27 cellular contexts compared by ENCODE assay signal in genomic region chr1:168782731-168783130, GRCh38. TPM values are rescaled to one million over a fixed set of nuclear protein-coding genes. Genes with fewer than 3 reads are reported as not detected.
"Had no signal": no experiment of that assay in that cellular context is flagged by ENCODE, and none has a peak within 500 bp of the region (broad histone marks: within the 10 kb centered on the region; RNA-seq: fewer than 3 reads in every experiment).

No MANE protein-coding gene starts in this region.

- H3K4me1 ChIP-seq: pancreas, prostate gland, upper lobe of right lung had no signal

- ATAC-seq: natural killer cell; stimulated activated effector memory CD8-positive, alpha-beta T cell treated with anti-CD3 and anti-CD28 coated beads, Interleukin-12 subunit alpha, Interleukin-12 subunit beta, amount 100 ng/mL, for 72 hours; stimulated activated naive B cell treated with anti-CD40 and anti-IgM and Interleukin-4, amounts not matched to agents 10 μg/mL and 1 μg/mL and 100 μg/mL, for 72 hours; upper lobe of right lung had no signal

- H3K27ac Mint-ChIP-seq: naive B cell; natural killer cell; nephron progenitor cell; stimulated activated effector memory CD8-positive, alpha-beta T cell treated with anti-CD3 and anti-CD28 coated beads, Interleukin-12 subunit alpha, Interleukin-12 subunit beta, amount 100 ng/mL, for 72 hours; stimulated activated naive B cell treated with anti-CD40 and anti-IgM and Interleukin-4, amounts not matched to agents 10 μg/mL and 1 μg/mL and 100 μg/mL, for 72 hours; stimulated activated naive CD8-positive, alpha-beta T cell treated with anti-CD3 and anti-CD28 coated beads, Interleukin-15, Interleukin-2, amounts not matched to agents 100 ng/mL and 50 ng/mL, for 24 hours; type B pancreatic cell had no signal

- DNase-seq: naive B cell; natural killer cell; nephron progenitor cell; nucleus accumbens; pancreas; right cardiac atrium; stimulated activated CD4-positive, alpha-beta T cell treated with anti-CD3 and anti-CD28 coated beads, Interleukin-15, amount 100 ng/mL, for 24 hours; stimulated activated CD4-positive, alpha-beta T cell treated with anti-CD3 and anti-CD28 coated beads, Interleukin-2, amount 100 ng/mL, for 24 hours; stimulated activated CD4-positive, alpha-beta T cell treated with anti-CD3 and anti-CD28 coated beads, Interleukin-2, amount 100 ng/mL, for 48 hours; stimulated activated CD4-positive, alpha-beta T cell treated with anti-CD3 and anti-CD28 coated beads, Interleukin-4, amount 100 ng/mL, for 24 hours; stimulated activated naive B cell treated with anti-CD40 and anti-IgM and Interleukin-4, amounts not matched to agents 10 μg/mL and 1 μg/mL and 100 μg/mL, for 72 hours; stimulated activated naive CD4-positive, alpha-beta T cell treated with Interleukin-2 at 50 U/mL for 16 hours; stomach; thyroid gland; upper lobe of right lung had no signal

- H3K4me1 Mint-ChIP-seq: naive B cell; natural killer cell; nephron progenitor cell; neural crest cell; stimulated activated effector memory CD8-positive, alpha-beta T cell treated with anti-CD3 and anti-CD28 coated beads, Interleukin-12 subunit alpha, Interleukin-12 subunit beta, amount 100 ng/mL, for 72 hours; stimulated activated naive B cell treated with anti-CD40 and anti-IgM and Interleukin-4, amounts not matched to agents 10 μg/mL and 1 μg/mL and 100 μg/mL, for 72 hours had no signal

- H3K27ac ChIP-seq: neutrophil, pancreas, prostate gland, skin epidermis, thoracic aorta, thyroid gland, upper lobe of right lung had no signal

- H3K36me3 Mint-ChIP-seq: naive B cell; natural killer cell; stimulated activated effector memory CD8-positive, alpha-beta T cell treated with anti-CD3 and anti-CD28 coated beads, Interleukin-12 subunit alpha, Interleukin-12 subunit beta, amount 100 ng/mL, for 72 hours; stimulated activated naive B cell treated with anti-CD40 and anti-IgM and Interleukin-4, amounts not matched to agents 10 μg/mL and 1 μg/mL and 100 μg/mL, for 72 hours; type B pancreatic cell had no signal

- H3K36me3 ChIP-seq: neutrophil, pancreas, prostate gland, stomach, thoracic aorta, thyroid gland, tibial nerve, upper lobe of right lung, uterus had no signal

- H3K9me3 Mint-ChIP-seq: natural killer cell; nephron progenitor cell; neural crest cell; stimulated activated effector memory CD8-positive, alpha-beta T cell treated with anti-CD3 and anti-CD28 coated beads, Interleukin-12 subunit alpha, Interleukin-12 subunit beta, amount 100 ng/mL, for 72 hours; stimulated activated naive CD8-positive, alpha-beta T cell treated with anti-CD3 and anti-CD28 coated beads, Interleukin-15, Interleukin-2, amounts not matched to agents 100 ng/mL and 50 ng/mL, for 24 hours; type B pancreatic cell had no signal

- H3K4me3 ChIP-seq: pancreas, prostate gland, skin epidermis, stomach, thoracic aorta, thyroid gland, tibial nerve, upper lobe of right lung, uterus had no signal

- FAIRE-seq: pancreas had no signal

- H3K27me3 Mint-ChIP-seq: type B pancreatic cell had no signal

- H3K27me3 ChIP-seq: neutrophil, pancreas, stomach, thyroid gland, tibial nerve, upper lobe of right lung, uterus had no signal

- H3K4me3 Mint-ChIP-seq: naive B cell; natural killer cell; nephron progenitor cell; neural crest cell; stimulated activated effector memory CD8-positive, alpha-beta T cell treated with anti-CD3 and anti-CD28 coated beads, Interleukin-12 subunit alpha, Interleukin-12 subunit beta, amount 100 ng/mL, for 72 hours; stimulated activated naive B cell treated with anti-CD40 and anti-IgM and Interleukin-4, amounts not matched to agents 10 μg/mL and 1 μg/mL and 100 μg/mL, for 72 hours; stimulated activated naive CD8-positive, alpha-beta T cell treated with anti-CD3 and anti-CD28 coated beads, Interleukin-15, Interleukin-2, amounts not matched to agents 100 ng/mL and 50 ng/mL, for 24 hours; type B pancreatic cell had no signal

- H3K9me3 ChIP-seq: neutrophil, pancreas, prostate gland, stomach, thoracic aorta, thyroid gland, tibial nerve, upper lobe of right lung, uterus had no signal

RNA-seq across cellular contexts. Expression of gene DPT, which starts 53.7 kb away (rescaled TPM):
- total RNA-seq: myocyte, natural killer cell, neural crest cell, renal cortical epithelial cell had no signal
